3 cellular contexts compared by ENCODE assay signal in genomic region chr11:61272731-61273130, GRCh38.
TF ChIP-seq lines count a peak whose summit lies in the region.

No MANE protein-coding gene starts in this region.

TF ChIP-seq in HepG2, 621 proteins besides CTCF, POLR2A, EP300 and RAD21:
- TF ChIP-seq ZNF777 (CRISPR knock-in tag; IDR thresholded peaks at IDR 0.05) (no peak), ZNF646 (CRISPR knock-in tag; IDR thresholded peaks at IDR 0.05) (peak; percentile 69; the same call in 1 of the 2 replicates), SMAD1 (CRISPR knock-in tag; IDR thresholded peaks at IDR 0.05; ENCODE audit: borderline replicate concordance, low read depth) (no peak)

TF ChIP-seq in IMR-90, 13 proteins besides CTCF, POLR2A, EP300 and RAD21:
- TF ChIP-seq MAFK (IDR thresholded peaks at IDR 0.05; ENCODE audit: low read depth, low read length) (no peak), USF2 (IDR thresholded peaks at IDR 0.05; ENCODE audit: low read depth, low read length) (no peak), RFX5 (IDR thresholded peaks at IDR 0.05; ENCODE audit: low read depth, low read length) (no peak), RCOR1 (IDR thresholded peaks at IDR 0.05; ENCODE audit: insufficient replicate concordance, low read length) (no peak)

TF ChIP-seq in K562, 482 proteins besides CTCF, POLR2A, EP300 and RAD21:
- TF ChIP-seq ATF1 (CRISPR knock-in tag; IDR thresholded peaks at IDR 0.05) (no peak), ATF1 (tag; IDR thresholded peaks at IDR 0.05) (no peak), MYC (IDR thresholded peaks at IDR 0.05; ENCODE audit: low read depth, low read length) (no peak), MYC (CRISPR knock-in tag; IDR thresholded peaks at IDR 0.05; ENCODE audit: borderline replicate concordance, low read depth) (no peak), TSC22D4 (tag; IDR thresholded peaks at IDR 0.05) (peak; percentile 15; the same call in 1 of the 2 replicates), PHF20 (IDR thresholded peaks at IDR 0.05; ENCODE audit: partially characterized antibody) (peak; percentile 34), OTX1 (CRISPR knock-in tag; IDR thresholded peaks at IDR 0.05) (0 out of 2 replicates have a peak, but pooled peaks have one; percentile 52), POLR2H (tag; IDR thresholded peaks at IDR 0.05; ENCODE audit: low read depth) (no peak), NKRF (IDR thresholded peaks at IDR 0.05; ENCODE audit: borderline replicate concordance) (peak; percentile 13; the same call in 1 of the 2 replicates), HBP1 (CRISPR knock-in tag; IDR thresholded peaks at IDR 0.05) (0 out of 2 replicates have a peak, but pooled peaks have one; percentile 19)
TF ChIP-seq in K562: peak in this region for 5.
